In the genomic region with DNA sequence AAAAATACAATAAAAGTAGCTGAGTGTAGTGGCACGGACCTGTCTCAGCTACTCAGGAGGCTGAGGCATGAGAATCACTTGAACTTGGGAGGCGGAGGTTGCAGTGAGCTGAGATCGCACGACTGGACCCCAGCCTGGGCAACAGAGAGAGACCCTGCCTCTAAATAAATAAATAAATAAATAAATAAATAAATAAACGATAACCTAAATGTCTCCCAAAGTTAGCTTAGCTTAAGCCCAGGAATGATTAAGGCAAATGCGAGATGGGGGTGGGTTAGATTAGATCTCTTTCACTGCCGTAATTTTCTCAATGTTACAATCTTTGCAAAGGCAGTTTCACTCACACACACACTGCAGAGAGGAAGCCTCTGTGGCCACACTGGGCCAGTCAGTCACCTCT, we compare ENCODE assay signal across 24 cellular contexts. TPM values are rescaled to one million over a fixed set of nuclear protein-coding genes. Genes with fewer than 3 reads are reported as not detected.
DNase-seq lines count a peak whose midpoint lies in the region; ATAC-seq and TF ChIP-seq lines count a peak whose summit lies in the region.
"Had no signal": no experiment of that assay in that cellular context is flagged by ENCODE, and none has a peak within 500 bp of the region (broad histone marks: within the 10 kb centered on the region; RNA-seq: fewer than 3 reads in every experiment).

No MANE protein-coding gene starts in this region.

- no peak for TF ChIP-seq POLR2A in suprapubic skin (IDR thresholded peaks at IDR 0.05)

- no peak overlapping the region for H3K4me3 Mint-ChIP-seq in GM23338
- H3K4me3 Mint-ChIP-seq: activated CD4-positive, alpha-beta T cell treated with anti-CD3 and anti-CD28 coated beads, Interleukin-2, amount 10 ng/mL, durations not matched to agents 7 days and 5 days; activated T-cell treated with anti-CD3 and anti-CD28 coated beads, Interleukin-2, amount 50 U/mL, for 72 hours; CD4-positive, alpha-beta T cell; neural progenitor cell had no signal

- intact Hi-C loops in dorsolateral prefrontal cortex (cut with DNase I): no loop called here

- H3K27me3 ChIP-seq in GM23338 (ENCODE audit: insufficient read depth) (no peaks in the 10 kb centered on the region), Loucy (ENCODE audit: insufficient read depth, low read length, poor library complexity, severe bottlenecking) (no peaks in the 10 kb centered on the region), dorsolateral prefrontal cortex (no peaks in the 10 kb centered on the region), parathyroid adenoma (ENCODE audit: control insufficient read depth, insufficient read depth, low read length) (no peaks in the 10 kb centered on the region), suprapubic skin (no peaks in the 10 kb centered on the region)
- H3K27me3 ChIP-seq: body of pancreas, MG63, neural progenitor cell, right lobe of liver, upper lobe of left lung had no signal

- 87% methylated on average over 7 of the region's 7 CpGs for WGBS in suprapubic skin

- H2AFZ ChIP-seq in GM23338: peak overlapping the region; percentile 70; the same call in 1 of the 2 replicates
- no peak overlapping the region for H2AFZ ChIP-seq in Loucy (ENCODE audit: low read length)
- peak overlapping the region; percentile 43 for H2AFZ ChIP-seq in parathyroid adenoma
- H2AFZ ChIP-seq: neural progenitor cell had no signal

- H3K27ac ChIP-seq in GM23338 (ENCODE audit: low read depth) (no peak overlapping the region), dorsolateral prefrontal cortex (peak overlapping the region in 52 of 59 donors; percentile 16 to 84 (median 64)), parathyroid adenoma (no peak overlapping the region), suprapubic skin (no peak overlapping the region)
- H3K27ac ChIP-seq: neural progenitor cell, right lobe of liver, upper lobe of left lung had no signal

- no peak overlapping the region; the same call in 1 of the 2 replicates for H3K27ac Mint-ChIP-seq in GM23338
- H3K27ac Mint-ChIP-seq: activated CD4-positive, alpha-beta T cell treated with anti-CD3 and anti-CD28 coated beads, Interleukin-2, amount 10 ng/mL, durations not matched to agents 7 days and 5 days; activated T-cell treated with anti-CD3 and anti-CD28 coated beads, Interleukin-2, amount 50 U/mL, for 72 hours; CD4-positive, alpha-beta T cell had no signal

- peaks cover 13% of the 10 kb centered on the region for H3K27me3 Mint-ChIP-seq in GM23338 (ENCODE audit: insufficient read depth, low read depth, poor library complexity)
- H3K27me3 Mint-ChIP-seq: activated CD4-positive, alpha-beta T cell treated with anti-CD3 and anti-CD28 coated beads, Interleukin-2, amount 10 ng/mL, durations not matched to agents 7 days and 5 days; CD4-positive, alpha-beta T cell; IgD-negative memory B cell; progenitor cell of endocrine pancreas had no signal

- H3K4me3 ChIP-seq in GM23338 (no peak overlapping the region), Loucy (ENCODE audit: low read length, poor library complexity, severe bottlenecking) (no peak overlapping the region), dorsolateral prefrontal cortex (no peak overlapping the region), parathyroid adenoma (ENCODE audit: low read depth, low read length) (no peak overlapping the region), suprapubic skin (no peak overlapping the region)
- H3K4me3 ChIP-seq: body of pancreas, lung, MG63, neural progenitor cell, right lobe of liver, upper lobe of left lung had no signal

- TF ChIP-seq CTCF in GM23338 (conservative IDR thresholded peaks at IDR 0.05; ENCODE audit: low read depth in 2 of 2): no peak
- no peak for TF ChIP-seq CTCF in Loucy (conservative IDR thresholded peaks at IDR 0.05; ENCODE audit: low read length)
- no peak for TF ChIP-seq CTCF in dorsolateral prefrontal cortex (IDR thresholded peaks at IDR 0.05 in 54 of 56, conservative IDR thresholded peaks at IDR 0.05 in 2 of 56; ENCODE audit: low read depth in 1 of 56, partially characterized antibody in 56 of 56)
- no peak for TF ChIP-seq CTCF in parathyroid adenoma (IDR thresholded peaks at IDR 0.05)
- TF ChIP-seq CTCF in suprapubic skin (IDR thresholded peaks at IDR 0.05): no peak

- H3K9me3 Mint-ChIP-seq in GM23338: no peaks in the 10 kb centered on the region
- H3K9me3 Mint-ChIP-seq: activated CD4-positive, alpha-beta T cell treated with anti-CD3 and anti-CD28 coated beads, Interleukin-2, amount 10 ng/mL, durations not matched to agents 7 days and 5 days; activated T-cell treated with anti-CD3 and anti-CD28 coated beads, Interleukin-2, amount 50 U/mL, for 72 hours; CD4-positive, alpha-beta T cell; IgD-negative memory B cell; neural progenitor cell had no signal

- H3K9me2 ChIP-seq in GM23338 (ENCODE audit: insufficient read depth): 0 out of 2 replicates have a peak, but pooled peaks cover 6% of the 10 kb centered on the region
- no peaks in the 10 kb centered on the region for H3K9me2 ChIP-seq in Loucy (replicated peaks; ENCODE audit: low read depth, low read length)

- H3K4me2 ChIP-seq in GM23338 (no peak overlapping the region), Loucy (ENCODE audit: low read depth, low read length, poor library complexity, severe bottlenecking) (peak overlapping the region; percentile 12), parathyroid adenoma (ENCODE audit: low read length) (no peak overlapping the region)
- H3K4me2 ChIP-seq: neural progenitor cell had no signal

- H3K79me2 ChIP-seq in GM23338 (replicated peaks; ENCODE audit: insufficient read depth) (no peaks in the 10 kb centered on the region), Loucy (ENCODE audit: insufficient read depth, low read length) (no peaks in the 10 kb centered on the region), parathyroid adenoma (no peaks in the 10 kb centered on the region)

- no peaks in the 10 kb centered on the region for H3K36me3 Mint-ChIP-seq in GM23338 (ENCODE audit: low read depth)

- H3K36me3 ChIP-seq in GM23338 (ENCODE audit: insufficient read depth) (no peaks in the 10 kb centered on the region), Loucy (ENCODE audit: insufficient read depth, low read length) (no peaks in the 10 kb centered on the region), parathyroid adenoma (ENCODE audit: control insufficient read depth, insufficient read depth, low read length) (no peaks in the 10 kb centered on the region), suprapubic skin (no peaks in the 10 kb centered on the region)
- H3K36me3 ChIP-seq: MG63, neural progenitor cell, right lobe of liver, upper lobe of left lung had no signal

- H3K4me1 ChIP-seq in GM23338 (ENCODE audit: insufficient read depth): peaks cover 38% of the 10 kb centered on the region
- peaks cover 27% of the 10 kb centered on the region for H3K4me1 ChIP-seq in Loucy (ENCODE audit: insufficient read depth, low read length, poor library complexity, severe bottlenecking)
- H3K4me1 ChIP-seq in parathyroid adenoma: peaks cover 32% of the 10 kb centered on the region
- H3K4me1 ChIP-seq in suprapubic skin: peaks cover 20% of the 10 kb centered on the region

- no peak for DNase-seq in GM23338 (ENCODE audit: low spot score)
- no peak for DNase-seq in dorsolateral prefrontal cortex
- DNase-seq in suprapubic skin (ENCODE audit: low spot score in 2 of 2): no peak
- no peak for DNase-seq in NCI-H524 (lab: John Stamatoyannopoulos, UW)
- DNase-seq in DMS53 treated with DMSO at 0.1 percent for 48 hours (lab: John Stamatoyannopoulos, UW; ENCODE audit: unreplicated experiment): no peak
- DNase-seq: activated CD4-positive, alpha-beta T cell treated with anti-CD3 and anti-CD28 coated beads, Interleukin-2, amount 10 ng/mL, durations not matched to agents 7 days and 5 days; body of pancreas; MG63; NCI-H1105 treated with DMSO at 0.1 percent for 48 hours; NCI-H2081; NCI-H345; NCI-H774; right lobe of liver; SHP77; stimulated activated CD4-positive, alpha-beta T cell treated with anti-CD3 and anti-CD28 coated beads, Interleukin-2, amount 100 ng/mL, for 48 hours; upper lobe of left lung had no signal

- no peak for ATAC-seq in GM23338
- ATAC-seq: body of pancreas had no signal

- H3K4me1 Mint-ChIP-seq in GM23338: peaks cover 68% of the 10 kb centered on the region

- TF ChIP-seq EP300 in suprapubic skin (IDR thresholded peaks at IDR 0.05): no peak

- H3F3A ChIP-seq in GM23338 (replicated peaks; ENCODE audit: low read depth) (peaks cover 5% of the 10 kb centered on the region; the same call in 1 of the 2 replicates), Loucy (ENCODE audit: low read depth) (no peaks in the 10 kb centered on the region)

- H4K20me1 ChIP-seq in GM23338 (replicated peaks; ENCODE audit: insufficient read depth) (no peaks in the 10 kb centered on the region), Loucy (ENCODE audit: insufficient read depth, low read length, poor library complexity, severe bottlenecking) (no peaks in the 10 kb centered on the region)

- H3K9me3 ChIP-seq in Loucy (ENCODE audit: insufficient read depth, low read depth, low read length) (no peaks in the 10 kb centered on the region), parathyroid adenoma (ENCODE audit: control insufficient read depth, low read length) (no peaks in the 10 kb centered on the region), suprapubic skin (no peaks in the 10 kb centered on the region)
- H3K9me3 ChIP-seq: body of pancreas, right lobe of liver, upper lobe of left lung had no signal

- no peak overlapping the region for H3K9ac ChIP-seq in Loucy (ENCODE audit: low read depth, low read length, poor library complexity, severe bottlenecking)
- no peak overlapping the region for H3K9ac ChIP-seq in parathyroid adenoma
- H3K9ac ChIP-seq: neural progenitor cell had no signal

TF ChIP-seq in GM23338, 12 proteins besides CTCF, POLR2A, EP300 and RAD21 (continues in another document):
- TF ChIP-seq CREB1 (CRISPR knock-in tag; IDR thresholded peaks at IDR 0.05; ENCODE audit: low read depth) (no peak), ZNF331 (CRISPR knock-in tag; IDR thresholded peaks at IDR 0.05; ENCODE audit: low read depth) (no peak)

RNA-seq across cellular contexts. Expression of a gene that starts 46.7 kb away (rescaled TPM):
- 99.7 and 108 TPM in 2 replicates for total RNA-seq in GM23338 (2014; rRNA removed; shearing (Covaris generic))
- polyA plus RNA-seq in GM23338 (2016; fragmentation: Nextera tagmentation; extraction: Ambion mirVana): 86.3 and 101 TPM in 2 replicates
- 100 to 1,000 TPM in 119 of 120 experiments, 10 to 100 TPM in 1; 91.4 to 483 (median 217) TPM for total RNA-seq in dorsolateral prefrontal cortex
- 100 to 1,000 TPM in 1 of 4 donors, 10 to 100 TPM in 3; 38.5 to 206 (median 57.2) TPM for total RNA-seq in suprapubic skin

Comparison
In these comparisons a context has a peak if more than half of its experiments do, and no peak if none do; other contexts are left out.
1. H3K27ac ChIP-seq: peak in dorsolateral prefrontal cortex (52 of 59); none in GM23338 (single experiment), parathyroid adenoma (single experiment) and suprapubic skin (single experiment).